Comparison of ENCODE assay signal across 8 cellular contexts in genomic region chr17:72614871-72615626, GRCh38.
DNase-seq lines count a peak whose midpoint lies in the region; ATAC-seq and TF ChIP-seq lines count a peak whose summit lies in the region.

No MANE protein-coding gene starts in this region.

- no peak overlapping the region for H3K9ac ChIP-seq in iPS-15b (ENCODE audit: low read depth, low read length)

- intact Hi-C loops in stomach (cut with DNase I; ENCODE audit: low total_unique reads), result no loop called here
- intact Hi-C loops in CD8-positive, alpha-beta T cell (cut with DNase I, micrococcal nuclease), result no loop called here

- H3K4me1 Mint-ChIP-seq in GM23338, result peaks cover 21% of the 10 kb centered on the region; the same call in 2 of the 3 replicates
- peaks cover 5 to 25% (median 16%) of the 10 kb centered on the region in 4 donors for H3K4me1 Mint-ChIP-seq in naive thymus-derived CD8-positive, alpha-beta T cell
- peaks cover 11% of the 10 kb centered on the region for H3K4me1 Mint-ChIP-seq in CD8-positive, alpha-beta T cell (ENCODE audit: low read depth)

- H4K20me1 ChIP-seq in GM23338 (replicated peaks; ENCODE audit: insufficient read depth), result no peaks in the 10 kb centered on the region

- H3K4me3 ChIP-seq in GM23338, result no peak overlapping the region
- peak overlapping the region; percentile 24 for H3K4me3 ChIP-seq in iPS-15b (ENCODE audit: low read depth, low read length)
- no peak overlapping the region for H3K4me3 ChIP-seq in stomach
- H3K4me3 ChIP-seq in CD8-positive, alpha-beta T cell (ENCODE audit: low read depth, low read length), result no peak overlapping the region

- POLR2A ChIA-PET in naive thymus-derived CD8-positive, alpha-beta T cell (lab: Charles Lee), result no interaction called here
- POLR2A ChIA-PET in CD8-positive, alpha-beta T cell (lab: Charles Lee), result no interaction called here

- H3K4me3 Mint-ChIP-seq in GM23338, result peak overlapping the region; percentile 42; the same call in 1 of the 3 replicates
- H3K4me3 Mint-ChIP-seq in naive thymus-derived CD8-positive, alpha-beta T cell, result no peak overlapping the region
- no peak overlapping the region for H3K4me3 Mint-ChIP-seq in CD8-positive, alpha-beta T cell

- no peak overlapping the region for H3K27ac ChIP-seq in GM23338 (ENCODE audit: low read depth)
- H3K27ac ChIP-seq in stomach, result peak overlapping the region; percentile 24 to 81 (median 65)
- no peak overlapping the region for H3K27ac ChIP-seq in CD8-positive, alpha-beta T cell (ENCODE audit: low read depth, low read length)

- peak overlapping the region; percentile 78 for H2AFZ ChIP-seq in GM23338

- no peak for TF ChIP-seq CTCF in GM23338 (conservative IDR thresholded peaks at IDR 0.05; ENCODE audit: low read depth in 2 of 2)
- TF ChIP-seq CTCF in stomach (IDR thresholded peaks at IDR 0.05), result no peak
- TF ChIP-seq CTCF in CD8-positive, alpha-beta T cell (IDR thresholded peaks at IDR 0.05), result no peak

- peak; percentile 88 for ATAC-seq in GM23338
- no peak for ATAC-seq in naive thymus-derived CD8-positive, alpha-beta T cell
- no peak for ATAC-seq in CD8-positive, alpha-beta T cell

- TF ChIP-seq EP300 in stomach (IDR thresholded peaks at IDR 0.05), result no peak

- DNase-seq in GM23338 (ENCODE audit: low spot score) (peak; percentile 57), SW480 (ENCODE audit: low spot score) (peak; percentile 97), stomach (peak; percentile 70), DMS79 treated with DMSO at 0.1 percent for 48 hours (lab: John Stamatoyannopoulos, UW) (no peak), MV-4-11 (lab: John Stamatoyannopoulos, UW) (no peak)
- DNase-seq in naive thymus-derived CD8-positive, alpha-beta T cell, result no peak
- no peak for DNase-seq in CD8-positive, alpha-beta T cell

- no peaks in the 10 kb centered on the region for H3K9me3 Mint-ChIP-seq in GM23338
- peaks cover 0 to 2% (median 0%) of the 10 kb centered on the region in 9 donors for H3K9me3 Mint-ChIP-seq in naive thymus-derived CD8-positive, alpha-beta T cell
- no peaks in the 10 kb centered on the region for H3K9me3 Mint-ChIP-seq in CD8-positive, alpha-beta T cell

- no peaks in the 10 kb centered on the region for H3F3A ChIP-seq in GM23338 (replicated peaks; ENCODE audit: low read depth)

- H3K9me3 ChIP-seq in iPS-15b (ENCODE audit: control insufficient read depth, insufficient read depth, low read length), result no peaks in the 10 kb centered on the region
- H3K9me3 ChIP-seq in stomach, result no peaks in the 10 kb centered on the region
- no peaks in the 10 kb centered on the region for H3K9me3 ChIP-seq in CD8-positive, alpha-beta T cell (ENCODE audit: low read length)

- H3K27me3 ChIP-seq in GM23338 (ENCODE audit: insufficient read depth) (no peaks in the 10 kb centered on the region), iPS-15b (ENCODE audit: control insufficient read depth, insufficient read depth, low read length) (peaks cover 15% of the 10 kb centered on the region), stomach (peaks cover 0 to 33% (median 0%) of the 10 kb centered on the region in 3 donors)
- no peaks in the 10 kb centered on the region for H3K27me3 ChIP-seq in CD8-positive, alpha-beta T cell (ENCODE audit: insufficient read depth, low read length)

- TF ChIP-seq POLR2A in stomach (IDR thresholded peaks at IDR 0.05), result no peak

- H3K9me2 ChIP-seq in GM23338 (ENCODE audit: insufficient read depth), result no peaks in the 10 kb centered on the region

- WGBS in stomach, 5 donors, result 7 to 13% (median 10%) methylated on average over 20 of the region's 20 CpGs

- H3K36me3 ChIP-seq in GM23338 (ENCODE audit: insufficient read depth) (no peaks in the 10 kb centered on the region), iPS-15b (ENCODE audit: control insufficient read depth, insufficient read depth, low read length) (no peaks in the 10 kb centered on the region), stomach (no peaks in the 10 kb centered on the region)
- no peaks in the 10 kb centered on the region for H3K36me3 ChIP-seq in CD8-positive, alpha-beta T cell (ENCODE audit: insufficient read depth, low read length)

- no peaks in the 10 kb centered on the region for H3K79me2 ChIP-seq in GM23338 (replicated peaks; ENCODE audit: insufficient read depth)

- H3K27ac Mint-ChIP-seq in GM23338, result no peak overlapping the region
- no peak overlapping the region for H3K27ac Mint-ChIP-seq in naive thymus-derived CD8-positive, alpha-beta T cell
- H3K27ac Mint-ChIP-seq in CD8-positive, alpha-beta T cell, result no peak overlapping the region

- H3K4me2 ChIP-seq in GM23338, result peak overlapping the region; percentile 34; the same call in 1 of the 2 replicates

- CTCF ChIA-PET in CD8-positive, alpha-beta T cell (lab: Charles Lee), result no interaction called here

- H3K36me3 Mint-ChIP-seq in GM23338 (ENCODE audit: low read depth), result no peaks in the 10 kb centered on the region
- no peaks in the 10 kb centered on the region for H3K36me3 Mint-ChIP-seq in naive thymus-derived CD8-positive, alpha-beta T cell
- H3K36me3 Mint-ChIP-seq in CD8-positive, alpha-beta T cell, result no peaks in the 10 kb centered on the region

- H3K27me3 Mint-ChIP-seq in GM23338 (ENCODE audit: insufficient read depth, low read depth, poor library complexity), result peaks cover 7% of the 10 kb centered on the region
- H3K27me3 Mint-ChIP-seq in naive thymus-derived CD8-positive, alpha-beta T cell, result peaks cover 14 to 71% (median 54%) of the 10 kb centered on the region in 5 donors
- peaks cover 38% of the 10 kb centered on the region for H3K27me3 Mint-ChIP-seq in CD8-positive, alpha-beta T cell (ENCODE audit: low read depth)

- H3K4me1 ChIP-seq in GM23338 (ENCODE audit: insufficient read depth) (0 out of 2 replicates have a peak, but pooled peaks cover 8% of the 10 kb centered on the region), iPS-15b (ENCODE audit: control insufficient read depth, insufficient read depth, low read length) (peaks cover 12% of the 10 kb centered on the region), stomach (peaks cover 5 to 42% (median 17%) of the 10 kb centered on the region in 4 donors)
- no peaks in the 10 kb centered on the region for H3K4me1 ChIP-seq in CD8-positive, alpha-beta T cell (ENCODE audit: insufficient read depth, low read length)

TF ChIP-seq in GM23338, 12 proteins besides CTCF, POLR2A, EP300 and RAD21 (continues in another document):
- TF ChIP-seq NANOG (IDR thresholded peaks at IDR 0.05; ENCODE audit: borderline replicate concordance) (no peak), JUNB (IDR thresholded peaks at IDR 0.05; ENCODE audit: unreplicated experiment) (no peak), ZNF331 (CRISPR knock-in tag; IDR thresholded peaks at IDR 0.05; ENCODE audit: low read depth) (no peak), EZH2 (IDR thresholded peaks at IDR 0.05; ENCODE audit: low read depth, unreplicated experiment) (no peak), REST (IDR thresholded peaks at IDR 0.05; ENCODE audit: unreplicated experiment) (no peak), EZH2phosphoT487 (IDR thresholded peaks at IDR 0.05; ENCODE audit: unreplicated experiment) (no peak)

Comparison
In these comparisons a context has a peak if more than half of its experiments do, and no peak if none do; other contexts are left out.
1. DNase-seq: peak in GM23338 (single experiment), SW480 (single experiment) and stomach (single experiment); none in naive thymus-derived CD8-positive, alpha-beta T cell (0 of 10), CD8-positive, alpha-beta T cell (0 of 7), DMS79 treated with DMSO at 0.1 percent for 48 hours (single experiment) and MV-4-11 (single experiment).
2. H3K27ac ChIP-seq: peak in stomach (5 of 5); none in GM23338 (single experiment) and CD8-positive, alpha-beta T cell (single experiment).